ENCODE assay signal across 25 cellular contexts in genomic region chr10:95530021-95530420, GRCh38. TPM values are rescaled to one million over a fixed set of nuclear protein-coding genes. Genes with fewer than 3 reads are reported as not detected.
A peak's percentile ranks its signal among the peaks of the same experiment; 100 is the strongest.
DNase-seq lines count a peak whose midpoint lies in the region; ATAC-seq and TF ChIP-seq lines count a peak whose summit lies in the region.
"Had no signal": no experiment of that assay in that cellular context is flagged by ENCODE, and none has a peak within 500 bp of the region (broad histone marks: within the 10 kb centered on the region; RNA-seq: fewer than 3 reads in every experiment).

No MANE protein-coding gene starts in this region.

- peaks cover 3% of the 10 kb centered on the region for H3K27me3 Mint-ChIP-seq in activated naive CD4-positive, alpha-beta T cell treated with anti-CD3 and anti-CD28 coated beads for 36 hours (ENCODE audit: low read depth)

- CTCF ChIA-PET in activated naive CD4-positive, alpha-beta T cell treated with anti-CD3 and anti-CD28 coated beads for 36 hours (lab: Charles Lee) = no interaction called here

- H3K4me1 Mint-ChIP-seq in activated naive CD4-positive, alpha-beta T cell treated with anti-CD3 and anti-CD28 coated beads for 36 hours (ENCODE audit: low read depth) = peaks cover 2% of the 10 kb centered on the region
- H3K4me1 Mint-ChIP-seq: activated CD4-positive, alpha-beta memory T cell treated with anti-CD3 and anti-CD28 coated beads, Interleukin-2, amount 10 ng/mL, durations not matched to agents 7 days and 5 days had no signal

- H3K27ac Mint-ChIP-seq in activated naive CD4-positive, alpha-beta T cell treated with anti-CD3 and anti-CD28 coated beads for 36 hours = no peak overlapping the region
- H3K27ac Mint-ChIP-seq: activated CD4-positive, alpha-beta memory T cell treated with anti-CD3 and anti-CD28 coated beads, Interleukin-2, amount 10 ng/mL, durations not matched to agents 7 days and 5 days; neural progenitor cell had no signal

- H3K4me3 ChIP-seq in ascending aorta = peak overlapping the region; percentile 2 to 37
- peak overlapping the region in 1 of 2 donors; percentile 2 for H3K4me3 ChIP-seq in muscle layer of colon (ENCODE audit: low read depth in 1 of 2, low read length in 2 of 2)
- no peak overlapping the region for H3K4me3 ChIP-seq in thoracic aorta
- H3K4me3 ChIP-seq: neural progenitor cell, SJCRH30 had no signal

- peak; percentile 58 for DNase-seq in DMS53 (lab: John Stamatoyannopoulos, UW)
- DNase-seq in DMS53 treated with DMSO at 0.1 percent for 48 hours (lab: John Stamatoyannopoulos, UW; ENCODE audit: unreplicated experiment) = no peak
- no peak for DNase-seq in ascending aorta (ENCODE audit: low spot score in 2 of 2)
- no peak for DNase-seq in thoracic aorta (ENCODE audit: low spot score)
- no peak for DNase-seq in activated naive CD4-positive, alpha-beta T cell treated with anti-CD3 and anti-CD28 coated beads for 36 hours
- DNase-seq: activated CD4-positive, alpha-beta memory T cell treated with anti-CD3 and anti-CD28 coated beads, Interleukin-2, amount 10 ng/mL, durations not matched to agents 7 days and 5 days; activated effector memory CD4-positive, alpha-beta T cell treated with Interleukin-2 at 50 U/mL for 16 hours; H9; head of caudate nucleus; IMR-90; kidney glomerular epithelial cell; NCI-H1092; NCI-H187; NCI-H526 treated with DMSO at 0.1 percent for 48 hours; SJCRH30; stimulated activated naive CD8-positive, alpha-beta T cell treated with anti-CD3 and anti-CD28 coated beads, Interleukin-15, Interleukin-2, amounts not matched to agents 100 U/mL and 50 U/mL, for 24 hours; T-helper 1 cell; trophoblast cell had no signal

- ATAC-seq in thoracic aorta (ENCODE audit: insufficient number of reproducible peaks, low FRiP score, low read depth) (no peak), GM18511 (IDR thresholded peaks at IDR 0.05; ENCODE audit: unreplicated experiment) (no peak), GM18517 (IDR thresholded peaks at IDR 0.05; ENCODE audit: unreplicated experiment) (no peak)
- ATAC-seq: Panc1; stimulated activated naive CD8-positive, alpha-beta T cell treated with anti-CD3 and anti-CD28 coated beads, Interleukin-15, Interleukin-2, amounts not matched to agents 100 U/mL and 50 U/mL, for 24 hours had no signal

- H3K27me3 ChIP-seq in ascending aorta = no peaks in the 10 kb centered on the region
- no peaks in the 10 kb centered on the region for H3K27me3 ChIP-seq in muscle layer of colon (ENCODE audit: control insufficient read depth in 1 of 2, insufficient read depth in 2 of 2, low read length in 2 of 2)
- H3K27me3 ChIP-seq in thoracic aorta (replicated peaks; ENCODE audit: insufficient read depth) = no peaks in the 10 kb centered on the region
- H3K27me3 ChIP-seq: neural progenitor cell, SJCRH30 had no signal

- peak overlapping the region; percentile 26 for H3K9ac ChIP-seq in muscle layer of colon (ENCODE audit: low read length)
- H3K9ac ChIP-seq: neural progenitor cell had no signal

- intact Hi-C loops in ascending aorta (cut with DNase I) = no loop called here
- intact Hi-C loops in activated naive CD4-positive, alpha-beta T cell treated with anti-CD3 and anti-CD28 coated beads for 36 hours (cut with micrococcal nuclease) = no loop called here

- no peaks in the 10 kb centered on the region for H3K36me3 Mint-ChIP-seq in activated naive CD4-positive, alpha-beta T cell treated with anti-CD3 and anti-CD28 coated beads for 36 hours (ENCODE audit: low read depth)
- H3K36me3 Mint-ChIP-seq: neural progenitor cell had no signal

- peak overlapping the region; percentile 69 to 85 for H3K27ac ChIP-seq in ascending aorta
- peak overlapping the region; percentile 95 for H3K27ac ChIP-seq in muscle layer of colon (ENCODE audit: low read depth, low read length)
- H3K27ac ChIP-seq in thoracic aorta = peak overlapping the region; percentile 89 to 94
- H3K27ac ChIP-seq: 22Rv1, C4-2B, neural progenitor cell, SJCRH30 had no signal

- no peak overlapping the region for H3K4me3 Mint-ChIP-seq in activated naive CD4-positive, alpha-beta T cell treated with anti-CD3 and anti-CD28 coated beads for 36 hours
- H3K4me3 Mint-ChIP-seq: activated CD4-positive, alpha-beta memory T cell treated with anti-CD3 and anti-CD28 coated beads, Interleukin-2, amount 10 ng/mL, durations not matched to agents 7 days and 5 days; neural progenitor cell had no signal

- H3K4me1 ChIP-seq in ascending aorta (peaks cover 36 to 76% of the 10 kb centered on the region in 2 donors), muscle layer of colon (ENCODE audit: insufficient read depth, low read length) (peaks cover 88% of the 10 kb centered on the region), thoracic aorta (ENCODE audit: control insufficient read depth in 1 of 2, low read depth in 2 of 2) (peaks cover 59 to 100% of the 10 kb centered on the region in 2 donors)
- H3K4me1 ChIP-seq: neural progenitor cell, SJCRH30 had no signal

- TF ChIP-seq CTCF in ascending aorta (IDR thresholded peaks at IDR 0.05) (no peak), thoracic aorta (IDR thresholded peaks at IDR 0.05) (no peak)

- H3K9me3 ChIP-seq in ascending aorta (no peaks in the 10 kb centered on the region), muscle layer of colon (ENCODE audit: low read length) (no peaks in the 10 kb centered on the region), thoracic aorta (no peaks in the 10 kb centered on the region)
- H3K9me3 ChIP-seq: SJCRH30 had no signal

- no peaks in the 10 kb centered on the region for H3K9me3 Mint-ChIP-seq in activated naive CD4-positive, alpha-beta T cell treated with anti-CD3 and anti-CD28 coated beads for 36 hours
- H3K9me3 Mint-ChIP-seq: activated CD4-positive, alpha-beta memory T cell treated with anti-CD3 and anti-CD28 coated beads, Interleukin-2, amount 10 ng/mL, durations not matched to agents 7 days and 5 days; H9; neural progenitor cell had no signal

- H3K36me3 ChIP-seq in ascending aorta (peaks cover 7 to 19% of the 10 kb centered on the region in 2 donors), muscle layer of colon (ENCODE audit: insufficient read depth, low read length) (peaks cover 6% of the 10 kb centered on the region), thoracic aorta (peaks cover 13% of the 10 kb centered on the region)
- H3K36me3 ChIP-seq: neural progenitor cell, SJCRH30 had no signal

RNA-seq across cellular contexts. Expression of gene SORBS1, which starts 31.1 kb away (rescaled TPM):
- total RNA-seq in ascending aorta (416 TPM), thoracic aorta (1,000 to 10,000 TPM; 1,110 to 1,659 TPM)
- total RNA-seq in activated naive CD4-positive, alpha-beta T cell treated with anti-CD3 and anti-CD28 coated beads for 36 hours = under 1 TPM; 0.77 to 0.93 TPM

Comparison
In these comparisons a context has a peak if more than half of its experiments do, and no peak if none do; other contexts are left out.
1. RNA of gene SORBS1, which starts 31.1 kb away (total RNA-seq): 1,110 to 1,659 TPM in thoracic aorta and 416 TPM in ascending aorta (single experiment); 0.77 to 0.93 TPM in activated naive CD4-positive, alpha-beta T cell treated with anti-CD3 and anti-CD28 coated beads for 36 hours; every median in the first group is over 100 times any median in the second.
2. Peak in every context shown above with its lines, with median percentiles within 50 percentile points of each other: H3K27ac ChIP-seq.